ENCODE assay signal across 20 cellular contexts in the genomic region with DNA sequence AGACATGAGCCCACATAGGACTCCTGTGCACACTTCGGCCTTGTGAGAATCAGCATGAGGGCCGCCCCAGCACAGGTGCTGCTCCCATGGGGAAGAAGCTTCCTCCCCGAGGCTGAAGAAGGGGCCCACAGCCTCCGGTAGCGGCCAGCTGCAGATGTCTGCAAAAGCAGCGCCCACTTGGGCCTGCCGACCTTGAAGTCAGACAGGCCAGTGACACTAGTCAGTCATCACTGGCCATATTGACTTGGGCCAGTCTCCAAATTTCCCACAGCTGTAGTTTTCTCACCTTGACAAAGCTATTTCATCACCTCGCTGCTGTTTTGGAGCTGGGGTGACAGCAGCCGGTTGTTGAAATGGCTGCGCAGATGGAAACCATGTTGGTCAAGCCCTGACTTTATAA.
A peak's percentile ranks its signal among the peaks of the same experiment; 100 is the strongest.
DNase-seq lines count a peak whose midpoint lies in the region; ATAC-seq and TF ChIP-seq lines count a peak whose summit lies in the region.
"Had no signal": no experiment of that assay in that cellular context is flagged by ENCODE, and none has a peak within 500 bp of the region (broad histone marks: within the 10 kb centered on the region; RNA-seq: fewer than 3 reads in every experiment).

No MANE protein-coding gene starts in this region.

- no peak overlapping the region for H3K23ac ChIP-seq in trophoblast cell (ENCODE audit: low read length)

- peaks cover 19% of the 10 kb centered on the region for H3K4me1 Mint-ChIP-seq in endodermal cell
- H3K4me1 Mint-ChIP-seq: stimulated activated effector memory CD8-positive, alpha-beta T cell treated with anti-CD3 and anti-CD28 coated beads, Interleukin-12 subunit alpha, Interleukin-12 subunit beta, amount 100 ng/mL, for 72 hours had no signal

- H3K4me2 ChIP-seq in trophoblast cell (ENCODE audit: low read length): no peak overlapping the region
- H3K4me2 ChIP-seq: BLaER1 treated with 17β-estradiol and CSF1 and Interleukin-3, amounts not matched to agents 10 nM and 100 nM had no signal

- no peak overlapping the region for H2BK5ac ChIP-seq in trophoblast cell (ENCODE audit: low read depth, low read length, poor library complexity)

- no peak overlapping the region for H2AK5ac ChIP-seq in trophoblast cell (ENCODE audit: low read length)

- no peak for ATAC-seq in Right ventricle myocardium inferior
- ATAC-seq: activated CD4-positive, CD25-positive, alpha-beta regulatory T cell treated with anti-CD3 and anti-CD28 coated beads, Interleukin-2, amount 50 U/mL, for 24 hours; activated naive CD4-positive, alpha-beta T cell treated with anti-CD3 and anti-CD28 coated beads, Interleukin-2, amount 50 U/mL, for 72 hours; activated T-cell treated with anti-CD3 and anti-CD28 coated beads, Interleukin-2, amount 50 U/mL, for 72 hours; stimulated activated effector memory CD8-positive, alpha-beta T cell treated with anti-CD3 and anti-CD28 coated beads, Interleukin-12 subunit alpha, Interleukin-12 subunit beta, amount 100 ng/mL, for 72 hours had no signal

- WGBS in endodermal cell (ENCODE audit: insufficient coverage in 1 of 2, insufficient read length in 1 of 2), 2 experiments: 86 to 93% methylated on average over 8 to 10 of the region's 10 CpGs
- no CpG with 5 or more reads among the region's 10 CpGs for WGBS in trophoblast cell (ENCODE audit: extremely low coverage, insufficient coverage, insufficient read length)
- 73 to 92% (median 85%) methylated on average over 4 to 10 of the region's 10 CpGs for WGBS in adrenal gland, 4 donors
- WGBS in tibial nerve, 2 donors: 75 to 79% methylated on average over 10 of the region's 10 CpGs

- no peak for TF ChIP-seq POLR2A in adrenal gland (IDR thresholded peaks at IDR 0.05)
- TF ChIP-seq POLR2A in tibial nerve (IDR thresholded peaks at IDR 0.05): no peak

- peak overlapping the region; percentile 12 for H2BK12ac ChIP-seq in trophoblast cell (ENCODE audit: low read length)

- H2AFZ ChIP-seq in trophoblast cell (ENCODE audit: insufficient read depth, low read length, poor library complexity): no peak overlapping the region

- intact Hi-C loops in Right ventricle myocardium inferior (cut with DNase I): no loop called here
- intact Hi-C loops in cardiac septum (cut with DNase I): no loop called here
- intact Hi-C loops in adrenal gland (cut with DNase I): no loop called here

- H3K4me1 ChIP-seq in endodermal cell (ENCODE audit: control insufficient read depth, insufficient read depth, low read length) (no peaks in the 10 kb centered on the region), trophoblast cell (ENCODE audit: control insufficient read depth in 1 of 2, insufficient read depth in 2 of 2, low read length in 2 of 2) (peaks cover 26 to 30% of the 10 kb centered on the region in 2 experiments), adrenal gland (replicated peaks in 1 of 2) (peaks cover 0 to 3% of the 10 kb centered on the region in 2 donors), tibial nerve (peaks cover 0 to 27% (median 6%) of the 10 kb centered on the region in 4 donors)
- H3K4me1 ChIP-seq: BLaER1 treated with 17β-estradiol and CSF1 and Interleukin-3, amounts not matched to agents 10 nM and 100 nM; HAP-1 had no signal

- H3K9ac ChIP-seq in endodermal cell (ENCODE audit: extremely low read depth, low read length, poor library complexity, severe bottlenecking): no peak overlapping the region
- H3K9ac ChIP-seq in trophoblast cell (ENCODE audit: low read length): no peak overlapping the region
- H3K9ac ChIP-seq: BLaER1 treated with 17β-estradiol and CSF1 and Interleukin-3, amounts not matched to agents 10 nM and 100 nM had no signal

- no peak overlapping the region for H4K8ac ChIP-seq in trophoblast cell (ENCODE audit: low read depth, low read length)

- H3K4me3 ChIP-seq in endodermal cell (ENCODE audit: low read length) (no peak overlapping the region), trophoblast cell (ENCODE audit: low read depth, low read length) (no peak overlapping the region), adrenal gland (no peak overlapping the region), tibial nerve (no peak overlapping the region)
- H3K4me3 ChIP-seq: BLaER1 treated with 17β-estradiol and CSF1 and Interleukin-3, amounts not matched to agents 10 nM and 100 nM; HAP-1; MG63 had no signal

- H3K9me3 Mint-ChIP-seq in endodermal cell: no peaks in the 10 kb centered on the region
- H3K9me3 Mint-ChIP-seq: activated naive CD4-positive, alpha-beta T cell treated with anti-CD3 and anti-CD28 coated beads, Interleukin-2, amount 50 U/mL, for 72 hours; activated T-cell treated with anti-CD3 and anti-CD28 coated beads, Interleukin-2, amount 50 U/mL, for 72 hours; neural crest cell; stimulated activated effector memory CD8-positive, alpha-beta T cell treated with anti-CD3 and anti-CD28 coated beads, Interleukin-12 subunit alpha, Interleukin-12 subunit beta, amount 100 ng/mL, for 72 hours had no signal

- H3K18ac ChIP-seq in trophoblast cell (ENCODE audit: low read length): no peak overlapping the region

- no peak overlapping the region for H3K14ac ChIP-seq in trophoblast cell (ENCODE audit: low read length)

- no peaks in the 10 kb centered on the region for H3K9me3 ChIP-seq in endodermal cell (ENCODE audit: control insufficient read depth, low read length)
- H3K9me3 ChIP-seq in trophoblast cell (ENCODE audit: insufficient read depth, low read depth, low read length): peaks cover 2% of the 10 kb centered on the region
- H3K9me3 ChIP-seq in adrenal gland (replicated peaks in 1 of 3): no peaks in the 10 kb centered on the region
- no peaks in the 10 kb centered on the region for H3K9me3 ChIP-seq in tibial nerve
- H3K9me3 ChIP-seq: BLaER1 treated with 17β-estradiol and CSF1 and Interleukin-3, amounts not matched to agents 10 nM and 100 nM; HAP-1; MG63 had no signal

- H3K79me1 ChIP-seq in trophoblast cell (ENCODE audit: low read length): peaks cover 11% of the 10 kb centered on the region

- H3K4ac ChIP-seq in trophoblast cell (ENCODE audit: low read depth, low read length): no peak overlapping the region

- peak; percentile 60 for DNase-seq in Right ventricle myocardium inferior (ENCODE audit: missing footprints)
- no peak for DNase-seq in cardiac septum (ENCODE audit: low spot score)
- peak; percentile 42 for DNase-seq in endodermal cell
- no peak for DNase-seq in trophoblast cell
- DNase-seq in GF-D8 (lab: John Stamatoyannopoulos, UW): no peak
- DNase-seq in occipital lobe (lab: John Stamatoyannopoulos, UW): no peak
- DNase-seq in adrenal gland: no peak
- DNase-seq in tibial nerve (ENCODE audit: low spot score in 2 of 2): no peak
- DNase-seq: activated CD8-positive, alpha-beta memory T cell treated with anti-CD3 and anti-CD28 coated beads for 24 hours; activated T-cell treated with anti-CD3 and anti-CD28 coated beads, Interleukin-2, amount 50 U/mL, for 72 hours; NCI-H1436; NCI-H748 treated with DMSO at 0.1 percent for 48 hours; stimulated activated CD4-positive, alpha-beta T cell treated with anti-CD3 and anti-CD28 coated beads, Interleukin-15, amount 100 ng/mL, for 24 hours had no signal

- no peak overlapping the region for H4K12ac ChIP-seq in trophoblast cell (ENCODE audit: low read depth, low read length)

- no peak for TF ChIP-seq EP300 in tibial nerve (IDR thresholded peaks at IDR 0.05)

- no peaks in the 10 kb centered on the region for H3K36me3 Mint-ChIP-seq in endodermal cell (ENCODE audit: low read depth)
- H3K36me3 Mint-ChIP-seq: activated naive CD4-positive, alpha-beta T cell treated with anti-CD3 and anti-CD28 coated beads, Interleukin-2, amount 50 U/mL, for 72 hours; stimulated activated effector memory CD8-positive, alpha-beta T cell treated with anti-CD3 and anti-CD28 coated beads, Interleukin-12 subunit alpha, Interleukin-12 subunit beta, amount 100 ng/mL, for 72 hours had no signal

- H4K91ac ChIP-seq in trophoblast cell (ENCODE audit: low read depth, low read length): peak overlapping the region; percentile 13

- peak overlapping the region; percentile 15 for H2BK120ac ChIP-seq in trophoblast cell (ENCODE audit: insufficient read depth, low read length, poor library complexity)

- H3K27me3 ChIP-seq in endodermal cell (ENCODE audit: control insufficient read depth, insufficient read depth, low read length, poor library complexity, severe bottlenecking) (no peaks in the 10 kb centered on the region), trophoblast cell (ENCODE audit: insufficient read depth, low read length) (no peaks in the 10 kb centered on the region), adrenal gland (peaks cover 3% of the 10 kb centered on the region), tibial nerve (no peaks in the 10 kb centered on the region)
- H3K27me3 ChIP-seq: BLaER1 treated with 17β-estradiol and CSF1 and Interleukin-3, amounts not matched to agents 10 nM and 100 nM; MG63 had no signal

- no peak overlapping the region for H3K27ac Mint-ChIP-seq in endodermal cell
- H3K27ac Mint-ChIP-seq: activated T-cell treated with anti-CD3 and anti-CD28 coated beads, Interleukin-2, amount 50 U/mL, for 72 hours; stimulated activated effector memory CD8-positive, alpha-beta T cell treated with anti-CD3 and anti-CD28 coated beads, Interleukin-12 subunit alpha, Interleukin-12 subunit beta, amount 100 ng/mL, for 72 hours had no signal

- TF ChIP-seq CTCF in endodermal cell (conservative IDR thresholded peaks at IDR 0.05): no peak
- no peak for TF ChIP-seq CTCF in adrenal gland (IDR thresholded peaks at IDR 0.05)
- no peak for TF ChIP-seq CTCF in tibial nerve (IDR thresholded peaks at IDR 0.05)

- no peak overlapping the region for H3K4me3 Mint-ChIP-seq in endodermal cell
- H3K4me3 Mint-ChIP-seq: activated T-cell treated with anti-CD3 and anti-CD28 coated beads, Interleukin-2, amount 50 U/mL, for 72 hours; neural crest cell; stimulated activated effector memory CD8-positive, alpha-beta T cell treated with anti-CD3 and anti-CD28 coated beads, Interleukin-12 subunit alpha, Interleukin-12 subunit beta, amount 100 ng/mL, for 72 hours had no signal

- no peaks in the 10 kb centered on the region for H3K27me3 Mint-ChIP-seq in endodermal cell (ENCODE audit: insufficient read depth)

- H3K79me2 ChIP-seq in trophoblast cell (ENCODE audit: control insufficient read depth, insufficient read depth, low read length, poor library complexity): no peaks in the 10 kb centered on the region

- no peak overlapping the region for H3K27ac ChIP-seq in endodermal cell (ENCODE audit: low read depth, low read length)
- H3K27ac ChIP-seq in trophoblast cell (ENCODE audit: low read depth, low read length): no peak overlapping the region
- H3K27ac ChIP-seq in adrenal gland: no peak overlapping the region
- H3K27ac ChIP-seq in tibial nerve: peak overlapping the region in 2 of 4 donors; percentile 66 to 75
- H3K27ac ChIP-seq: BLaER1 treated with 17β-estradiol and CSF1 and Interleukin-3, amounts not matched to agents 10 nM and 100 nM had no signal

- H3K36me3 ChIP-seq in endodermal cell (ENCODE audit: control insufficient read depth, insufficient read depth, low read length): no peaks in the 10 kb centered on the region
- no peaks in the 10 kb centered on the region for H3K36me3 ChIP-seq in trophoblast cell (ENCODE audit: control insufficient read depth in 1 of 2, insufficient read depth in 2 of 2, low read length in 2 of 2)
- H3K36me3 ChIP-seq in adrenal gland (replicated peaks in 1 of 2): no peaks in the 10 kb centered on the region
- H3K36me3 ChIP-seq in tibial nerve: no peaks in the 10 kb centered on the region
- H3K36me3 ChIP-seq: BLaER1 treated with 17β-estradiol and CSF1 and Interleukin-3, amounts not matched to agents 10 nM and 100 nM; HAP-1; MG63 had no signal

Comparison
In these comparisons a context has a peak if more than half of its experiments do, and no peak if none do; other contexts are left out.
1. DNase-seq: peak in Right ventricle myocardium inferior (single experiment) and endodermal cell (single experiment); none in cardiac septum (single experiment), trophoblast cell (0 of 2), GF-D8 (single experiment), occipital lobe (single experiment), adrenal gland (0 of 7) and tibial nerve (0 of 2).